ENCODE assay signal across 8 cellular contexts in genomic region chr19:15223649-15224371, GRCh38. TPM values are rescaled to one million over a fixed set of nuclear protein-coding genes. Genes with fewer than 3 reads are reported as not detected.
DNase-seq lines count a peak whose midpoint lies in the region; ATAC-seq and TF ChIP-seq lines count a peak whose summit lies in the region.

No MANE protein-coding gene starts in this region.

- no peaks in the 10 kb centered on the region for H3K27me3 ChIP-seq in CD4-positive, alpha-beta memory T cell (ENCODE audit: insufficient read depth, low read length)
- H3K27me3 ChIP-seq in KMS-11 (ENCODE audit: insufficient read depth, low read depth), result no peaks in the 10 kb centered on the region
- peaks cover 8 to 11% of the 10 kb centered on the region in 2 donors for H3K27me3 ChIP-seq in duodenal mucosa (ENCODE audit: control insufficient read depth in 1 of 2, insufficient read depth in 2 of 2, low read length in 2 of 2)
- H3K27me3 ChIP-seq in naive thymus-derived CD4-positive, alpha-beta T cell (ENCODE audit: control insufficient read depth in 2 of 2, insufficient read depth in 2 of 2, low read length in 2 of 2), result peaks cover 3 to 11% of the 10 kb centered on the region in 2 donors

- H3K4me3 Mint-ChIP-seq in CD4-positive, alpha-beta memory T cell, result peak overlapping the region; percentile 46 to 86 (median 82)
- H3K4me3 Mint-ChIP-seq in naive thymus-derived CD4-positive, alpha-beta T cell, result peak overlapping the region; percentile 67 to 84 (median 81)

- no peaks in the 10 kb centered on the region for H4K20me1 ChIP-seq in KMS-11 (ENCODE audit: insufficient read depth)

- H3K9ac ChIP-seq in KMS-11, result no peak overlapping the region
- H3K9ac ChIP-seq in duodenal mucosa (ENCODE audit: low read depth in 1 of 2, low read length in 2 of 2), result peak overlapping the region in 1 of 2 donors; percentile 12

- peak overlapping the region in 1 of 2 donors; percentile 49 for H3K4me3 ChIP-seq in CD4-positive, alpha-beta memory T cell (ENCODE audit: low read length in 2 of 2)
- H3K4me3 ChIP-seq in KMS-11 (IDR thresholded peaks at IDR 0.05; ENCODE audit: insufficient read depth, low read depth, low read length) (no peak overlapping the region), duodenal mucosa (ENCODE audit: low read depth in 1 of 2, low read length in 2 of 2) (peak overlapping the region; percentile 60 to 71)
- H3K4me3 ChIP-seq in naive thymus-derived CD4-positive, alpha-beta T cell (ENCODE audit: low read length), result peak overlapping the region; percentile 48

- H3K4me1 Mint-ChIP-seq in CD4-positive, alpha-beta memory T cell, result peaks cover 5 to 18% (median 13%) of the 10 kb centered on the region in 4 donors
- H3K4me1 Mint-ChIP-seq in naive thymus-derived CD4-positive, alpha-beta T cell, result peaks cover 10 to 22% (median 15%) of the 10 kb centered on the region in 7 donors

- peak; percentile 3 for ATAC-seq in naive thymus-derived CD4-positive, alpha-beta T cell

- peaks cover 16 to 21% of the 10 kb centered on the region in 2 donors for H3K27me3 Mint-ChIP-seq in CD4-positive, alpha-beta memory T cell
- H3K27me3 Mint-ChIP-seq in naive thymus-derived CD4-positive, alpha-beta T cell, result peaks cover 12 to 37% (median 24%) of the 10 kb centered on the region in 5 donors

- POLR2A ChIA-PET in CD4-positive, alpha-beta memory T cell (lab: Charles Lee; ENCODE audit: partially characterized antibody), result no interaction called here
- POLR2A ChIA-PET in naive thymus-derived CD4-positive, alpha-beta T cell (lab: Charles Lee), result no interaction called here

- intact Hi-C loops in CD4-positive, alpha-beta memory T cell (cut with micrococcal nuclease), result no loop called here
- intact Hi-C loops in naive thymus-derived CD4-positive, alpha-beta T cell (cut with micrococcal nuclease), result loop anchor here in 1 of 2 donors (1.0 to 2.0 kb wide), 3 partner anchors 9 to 155 kb away; partner anchors contain the start of genes AKAP8 and BRD4
- intact Hi-C loops in posterior vena cava (cut with DNase I), result no loop called here

- H3K79me2 ChIP-seq in KMS-11 (ENCODE audit: insufficient read depth, low read depth), result no peaks in the 10 kb centered on the region

- H3K9me3 ChIP-seq in CD4-positive, alpha-beta memory T cell (ENCODE audit: control insufficient read depth in 1 of 2, low read length in 2 of 2), result no peaks in the 10 kb centered on the region
- no peaks in the 10 kb centered on the region for H3K9me3 ChIP-seq in duodenal mucosa (ENCODE audit: control insufficient read depth in 1 of 2, low read length in 2 of 2)
- H3K9me3 ChIP-seq in naive thymus-derived CD4-positive, alpha-beta T cell (ENCODE audit: control insufficient read depth in 2 of 3, low read length in 3 of 3), result no peaks in the 10 kb centered on the region

- peak overlapping the region; percentile 78 for H2AFZ ChIP-seq in KMS-11 (ENCODE audit: low read depth)

- CTCF ChIA-PET in CD4-positive, alpha-beta memory T cell (lab: Charles Lee; ENCODE audit: partially characterized antibody), result no interaction called here
- CTCF ChIA-PET in naive thymus-derived CD4-positive, alpha-beta T cell (lab: Charles Lee), result interaction anchor here (0.6 kb wide), 1 partner anchor 46 kb away, joined by 3 read pairs; no protein-coding TSS in a partner anchor

- H3K27ac Mint-ChIP-seq in CD4-positive, alpha-beta memory T cell, result peak overlapping the region in 5 of 7 donors; percentile 55 to 78 (median 67)
- peak overlapping the region in 4 of 9 donors; percentile 15 to 67 (median 40) for H3K27ac Mint-ChIP-seq in naive thymus-derived CD4-positive, alpha-beta T cell

- peak overlapping the region; percentile 78 for H3K4me2 ChIP-seq in KMS-11

- no peaks in the 10 kb centered on the region for H3K36me3 ChIP-seq in CD4-positive, alpha-beta memory T cell (ENCODE audit: insufficient read depth, low read length)
- H3K36me3 ChIP-seq in KMS-11 (ENCODE audit: insufficient read depth), result no peaks in the 10 kb centered on the region
- no peaks in the 10 kb centered on the region for H3K36me3 ChIP-seq in duodenal mucosa (ENCODE audit: control insufficient read depth in 1 of 2, insufficient read depth in 2 of 2, low read length in 2 of 2)
- H3K36me3 ChIP-seq in naive thymus-derived CD4-positive, alpha-beta T cell (ENCODE audit: control insufficient read depth in 2 of 3, insufficient read depth in 3 of 3, low read length in 3 of 3), result no peaks in the 10 kb centered on the region

- TF ChIP-seq CTCF in KMS-11 (conservative IDR thresholded peaks at IDR 0.05; ENCODE audit: low read depth, low read length), result no peak

- DNase-seq in CD4-positive, alpha-beta memory T cell, result no peak
- no peak for DNase-seq in naive thymus-derived CD4-positive, alpha-beta T cell
- DNase-seq in NCI-H748 treated with DMSO at 0.1 percent for 48 hours (lab: John Stamatoyannopoulos, UW), result no peak
- DNase-seq in iPS-NIHi7 (ENCODE audit: extremely low spot score), result no peak
- DNase-seq in posterior vena cava (ENCODE audit: low spot score), result no peak
- DNase-seq in kidney glomerular epithelial cell (lab: John Stamatoyannopoulos, UW), result no peak

- peaks cover 19% of the 10 kb centered on the region for H3K4me1 ChIP-seq in CD4-positive, alpha-beta memory T cell (ENCODE audit: insufficient read depth, low read length)
- peaks cover 5% of the 10 kb centered on the region for H3K4me1 ChIP-seq in KMS-11 (ENCODE audit: low read depth, poor library complexity, severe bottlenecking)
- H3K4me1 ChIP-seq in duodenal mucosa (ENCODE audit: control insufficient read depth in 1 of 2, insufficient read depth in 2 of 2, low read length in 2 of 2), result peaks cover 9 to 12% of the 10 kb centered on the region in 2 donors
- H3K4me1 ChIP-seq in naive thymus-derived CD4-positive, alpha-beta T cell (ENCODE audit: control insufficient read depth in 2 of 2, insufficient read depth in 2 of 2, low read length in 2 of 2), result peaks cover 0 to 14% of the 10 kb centered on the region in 2 donors

- H3K27ac ChIP-seq in CD4-positive, alpha-beta memory T cell (ENCODE audit: low read depth, low read length), result no peak overlapping the region
- no peak overlapping the region for H3K27ac ChIP-seq in KMS-11
- no peak overlapping the region for H3K27ac ChIP-seq in duodenal mucosa (ENCODE audit: low read depth, low read length)
- H3K27ac ChIP-seq in naive thymus-derived CD4-positive, alpha-beta T cell (ENCODE audit: low read depth, low read length), result peak overlapping the region; percentile 8

- H3K36me3 Mint-ChIP-seq in CD4-positive, alpha-beta memory T cell, result no peaks in the 10 kb centered on the region
- no peaks in the 10 kb centered on the region for H3K36me3 Mint-ChIP-seq in naive thymus-derived CD4-positive, alpha-beta T cell

- peaks cover 0 to 6% (median 0%) of the 10 kb centered on the region in 8 donors for H3K9me3 Mint-ChIP-seq in CD4-positive, alpha-beta memory T cell
- no peaks in the 10 kb centered on the region for H3K9me3 Mint-ChIP-seq in naive thymus-derived CD4-positive, alpha-beta T cell

RNA-seq across cellular contexts. Expression of gene EPHX3, which starts 8.4 kb away (rescaled TPM):
- total RNA-seq in CD4-positive, alpha-beta memory T cell, result under 1 TPM in 1 of 2 experiments, not detected in 1; 0.29 TPM
- not detected for polyA plus RNA-seq in CD4-positive, alpha-beta memory T cell
- total RNA-seq in naive thymus-derived CD4-positive, alpha-beta T cell, result under 1 TPM in 2 of 5 experiments, not detected in 3; 0.32 to 0.42 TPM
- polyA plus RNA-seq in naive thymus-derived CD4-positive, alpha-beta T cell, result not detected
- total RNA-seq in posterior vena cava, result under 1 TPM; 0.48 to 0.51 TPM

RNA-seq across cellular contexts. Expression of gene NOTCH3, which starts 23.0 kb away (rescaled TPM):
- total RNA-seq in CD4-positive, alpha-beta memory T cell, result under 1 TPM; 0.14 to 0.23 TPM
- polyA plus RNA-seq in CD4-positive, alpha-beta memory T cell, result not detected
- under 1 TPM in 4 of 5 experiments, not detected in 1; 0.19 to 0.80 (median 0.30) TPM for total RNA-seq in naive thymus-derived CD4-positive, alpha-beta T cell
- polyA plus RNA-seq in naive thymus-derived CD4-positive, alpha-beta T cell, result not detected
- total RNA-seq in posterior vena cava, result 100 to 1,000 TPM; 164 to 165 TPM

Comparison
In these comparisons a context has a peak if more than half of its experiments do, and no peak if none do; other contexts are left out.
1. RNA of gene NOTCH3, which starts 23.0 kb away (total RNA-seq): 164 to 165 TPM in posterior vena cava; 0.19 to 0.80 TPM in naive thymus-derived CD4-positive, alpha-beta T cell and 0.14 to 0.23 TPM in CD4-positive, alpha-beta memory T cell; every median in the first group is over 10 times any median in the second.